Comparison of ENCODE assay signal across 23 cellular contexts in genomic region chr6:132388291-132388690, GRCh38. TPM values are rescaled to one million over a fixed set of nuclear protein-coding genes. Genes with fewer than 3 reads are reported as not detected.
DNase-seq lines count a peak whose midpoint lies in the region; ATAC-seq and TF ChIP-seq lines count a peak whose summit lies in the region.
"Had no signal": no experiment of that assay in that cellular context is flagged by ENCODE, and none has a peak within 500 bp of the region (broad histone marks: within the 10 kb centered on the region; RNA-seq: fewer than 3 reads in every experiment).

No MANE protein-coding gene starts in this region.

- no peak for TF ChIP-seq EP300 in SK-N-SH (IDR thresholded peaks at IDR 0.05; ENCODE audit: borderline replicate concordance in 1 of 2, low read depth in 1 of 2, low read length in 1 of 2)

- in situ Hi-C loops in ACHN (cut with HindIII; ENCODE audit: low pct_ligation_motif_present, low pct_unique_long_range_greater_than_20kb, low sequenced_read_pairs) = no loop called here
- in situ Hi-C loops in GM23248 (cut with MboI) = no loop called here

- H3K36me3 ChIP-seq in GM23248 (ENCODE audit: low read depth) (peaks cover 6% of the 10 kb centered on the region), SK-N-SH (replicated peaks in 1 of 2; ENCODE audit: control insufficient read depth in 1 of 2, insufficient read depth in 2 of 2, low read length in 1 of 2) (peaks cover 0 to 4% of the 10 kb centered on the region in 2 experiments)
- H3K36me3 ChIP-seq: Peyer's patch had no signal

- H3K4me3 ChIP-seq in GM23248 = no peak overlapping the region
- H3K4me3 ChIP-seq in SK-N-SH (ENCODE audit: low read depth in 2 of 2, low read length in 1 of 2) = no peak overlapping the region
- H3K4me3 ChIP-seq in fibroblast of mammary gland (ENCODE audit: control insufficient read depth, low read depth, low read length) = no peak overlapping the region
- H3K4me3 ChIP-seq: Peyer's patch, skin epidermis had no signal

- H3K9me3 ChIP-seq in GM23248 (ENCODE audit: low read depth) (no peaks in the 10 kb centered on the region), SK-N-SH (no peaks in the 10 kb centered on the region)
- H3K9me3 ChIP-seq: Peyer's patch had no signal

- peaks cover 89% of the 10 kb centered on the region for H3K79me2 ChIP-seq in GM23248 (ENCODE audit: insufficient read depth)
- peaks cover 45% of the 10 kb centered on the region for H3K79me2 ChIP-seq in SK-N-SH (ENCODE audit: insufficient read depth)

- H3K9me2 ChIP-seq in GM23248 (ENCODE audit: insufficient read depth) (no peaks in the 10 kb centered on the region), SK-N-SH (no peaks in the 10 kb centered on the region)

- POLR2A ChIA-PET in SK-N-SH (lab: Yijun Ruan, JAX) = no interaction called here

- peak overlapping the region; percentile 6; the same call in 1 of the 2 replicates for H3K27ac ChIP-seq in GM23248
- peak overlapping the region; percentile 10 to 78; a peak in 1 of 4 replicates for H3K27ac ChIP-seq in SK-N-SH (ENCODE audit: low read depth in 2 of 2, low read length in 1 of 2)
- H3K27ac ChIP-seq: Peyer's patch, skin epidermis had no signal

- H3K27me3 ChIP-seq in GM23248 (replicated peaks; ENCODE audit: insufficient read depth) (no peaks in the 10 kb centered on the region), SK-N-SH (ENCODE audit: insufficient read depth) (no peaks in the 10 kb centered on the region)
- H3K27me3 ChIP-seq: Peyer's patch had no signal

- H3K9ac ChIP-seq in GM23248 = no peak overlapping the region
- no peak overlapping the region for H3K9ac ChIP-seq in SK-N-SH

- WGBS in GM23248 (ENCODE audit: low coverage in 1 of 2, low lambda C conversion rate in 2 of 2, missing lambda C conversion rate in 2 of 2), 2 experiments = 61 to 66% methylated on average over 3 of the region's 3 CpGs
- WGBS in SK-N-SH (ENCODE audit: low lambda C conversion rate) = 16% methylated on average over 3 of the region's 3 CpGs

- no peak for TF ChIP-seq RAD21 in SK-N-SH (IDR thresholded peaks at IDR 0.05; ENCODE audit: low read length)

- H2AFZ ChIP-seq in GM23248 (no peak overlapping the region), SK-N-SH (ENCODE audit: low read depth) (no peak overlapping the region)

- peak; percentile 33 for DNase-seq in ACHN
- DNase-seq in GM23248 = peak; percentile 37
- DNase-seq in SK-N-SH = no peak
- DNase-seq in fibroblast of mammary gland (ENCODE audit: low read depth) = peak; percentile 32
- DNase-seq: activated CD4-positive, alpha-beta memory T cell treated with anti-CD3 and anti-CD28 coated beads for 36 hours; activated T-cell treated with anti-CD3 and anti-CD28 coated beads, Interleukin-2, amount 50 U/mL, for 72 hours; cerebellar nuclear complex; dermis blood vessel endothelial cell; DMS53; GDM1; H9; hypothalamus; NCI-H1092 treated with DMSO at 0.1 percent for 48 hours; NCI-H1930; NCI-H526 treated with DMSO at 0.1 percent for 48 hours; Peyer's patch; stimulated activated naive CD4-positive, alpha-beta T cell had no signal

- peaks cover 49% of the 10 kb centered on the region for H3F3A ChIP-seq in GM23248 (ENCODE audit: insufficient read depth)
- peaks cover 13% of the 10 kb centered on the region for H3F3A ChIP-seq in SK-N-SH (replicated peaks; ENCODE audit: insufficient read depth)

- TF ChIP-seq CTCF in SK-N-SH (IDR thresholded peaks at IDR 0.05) = no peak
- TF ChIP-seq CTCF in fibroblast of mammary gland (conservative IDR thresholded peaks at IDR 0.05; ENCODE audit: control insufficient read depth, insufficient read depth, low read depth, low read length) = no peak

- peaks cover 48% of the 10 kb centered on the region for H3K4me1 ChIP-seq in GM23248 (ENCODE audit: insufficient read depth)
- H3K4me1 ChIP-seq in SK-N-SH (ENCODE audit: control insufficient read depth in 1 of 2, insufficient read depth in 2 of 2, low read depth in 1 of 2, low read length in 1 of 2) = no peaks in the 10 kb centered on the region; a peak in 1 of 4 replicates
- H3K4me1 ChIP-seq: Peyer's patch had no signal

- ATAC-seq in HG03045 (IDR thresholded peaks at IDR 0.05; ENCODE audit: unreplicated experiment) (no peak), GM18868 (IDR thresholded peaks at IDR 0.05; ENCODE audit: unreplicated experiment) (no peak), HG02884 (IDR thresholded peaks at IDR 0.05; ENCODE audit: unreplicated experiment) (no peak), HG02623 (IDR thresholded peaks at IDR 0.05; ENCODE audit: unreplicated experiment) (no peak)
- ATAC-seq: activated CD4-positive, CD25-positive, alpha-beta regulatory T cell treated with anti-CD3 and anti-CD28 coated beads, Interleukin-2, amount 50 U/mL, for 24 hours; activated T-cell treated with anti-CD3 and anti-CD28 coated beads, Interleukin-2, amount 50 U/mL, for 72 hours had no signal

- H3K4me2 ChIP-seq in GM23248 (ENCODE audit: unreplicated experiment) (no peak overlapping the region), SK-N-SH (no peak overlapping the region; the same call in 1 of the 2 replicates)

- no peaks in the 10 kb centered on the region for H4K20me1 ChIP-seq in GM23248 (ENCODE audit: insufficient read depth)
- H4K20me1 ChIP-seq in SK-N-SH (ENCODE audit: insufficient read depth) = no peaks in the 10 kb centered on the region

- CTCF ChIA-PET in SK-N-SH (lab: Yijun Ruan, JAX) = interaction anchor here (1.8 to 2.6 kb wide), 2 partner anchors 96 to 109 kb away, joined by 5 to 7 read pairs; no protein-coding TSS in a partner anchor

TF ChIP-seq in SK-N-SH, 30 proteins besides CTCF, POLR2A, EP300 and RAD21:
- TF ChIP-seq TCF12 (IDR thresholded peaks at IDR 0.05) (peak; percentile 19; the same call in 1 of the 2 replicates), PBX3 (IDR thresholded peaks at IDR 0.05) (no peak), ZBTB33 (IDR thresholded peaks at IDR 0.05; ENCODE audit: borderline replicate concordance, low read depth) (no peak), REST (IDR thresholded peaks at IDR 0.05; ENCODE audit: low read depth, low read length) (no peak), MAX (IDR thresholded peaks at IDR 0.05; ENCODE audit: low read depth) (peak; percentile 60; the same call in 1 of the 2 replicates), NFIC (IDR thresholded peaks at IDR 0.05; ENCODE audit: borderline replicate concordance) (peak; percentile 39; the same call in 1 of the 2 replicates)

RNA-seq across cellular contexts. Expression of gene MOXD1, which starts 13.0 kb away (rescaled TPM):
- 522 and 528 TPM in 2 replicates for total RNA-seq in GM23248 (2014; rRNA removed; shearing (Covaris generic))
- 557 and 564 TPM in 2 replicates for polyA plus RNA-seq in GM23248 (2016; fragmentation: Nextera tagmentation; extraction: Ambion mirVana)
- 252 and 379 TPM in 2 replicates for polyA plus RNA-seq in SK-N-SH (2012; rRNA removed)
- polyA plus RNA-seq in SK-N-SH (2012; cell fraction: cytosol; rRNA removed) = 385 and 417 TPM in 2 replicates
- 88.2 and 221 TPM in 2 replicates for polyA plus RNA-seq in SK-N-SH (2012; cell fraction: nucleus; rRNA removed)
- total RNA-seq: activated CD4-positive, alpha-beta memory T cell treated with anti-CD3 and anti-CD28 coated beads for 36 hours; activated T-cell treated with anti-CD3 and anti-CD28 coated beads, Interleukin-2, amount 50 U/mL, for 72 hours had no signal
